8 cellular contexts compared by ENCODE assay signal in genomic region chr6:39088331-39088730, GRCh38. TPM values are rescaled to one million over a fixed set of nuclear protein-coding genes. Genes with fewer than 3 reads are reported as not detected.
DNase-seq lines count a peak whose midpoint lies in the region; ATAC-seq and TF ChIP-seq lines count a peak whose summit lies in the region.

No MANE protein-coding gene starts in this region.

- no peak overlapping the region for H3K27ac ChIP-seq in SK-N-SH (ENCODE audit: low read depth in 2 of 2, low read length in 1 of 2)

- intact Hi-C loops in Right ventricle myocardium superior (cut with DNase I) = loop anchor here (10.0 kb wide), 2 partner anchors 114 to 206 kb away; no protein-coding TSS in a partner anchor
- intact Hi-C loops in cardiac septum (cut with DNase I) = loop anchor here (2.0 kb wide), 1 partner anchor 214 kb away; no protein-coding TSS in a partner anchor

- H3K79me2 ChIP-seq in SK-N-SH (ENCODE audit: insufficient read depth) = no peaks in the 10 kb centered on the region

- no peak overlapping the region for H3K4me2 ChIP-seq in SK-N-SH

- H2AFZ ChIP-seq in SK-N-SH (ENCODE audit: low read depth) = no peak overlapping the region

- H3K4me1 ChIP-seq in SK-N-SH (ENCODE audit: control insufficient read depth in 1 of 2, insufficient read depth in 2 of 2, low read depth in 1 of 2, low read length in 1 of 2) = peaks cover 0 to 10% of the 10 kb centered on the region in 2 experiments; a peak in 1 of 4 replicates

- POLR2A ChIA-PET in SK-N-SH (lab: Yijun Ruan, JAX) = interaction anchor here (1.4 kb wide), 1 partner anchor 14 kb away, joined by 3 read pairs; no protein-coding TSS in a partner anchor

- no peaks in the 10 kb centered on the region for H3F3A ChIP-seq in SK-N-SH (replicated peaks; ENCODE audit: insufficient read depth)

- TF ChIP-seq EP300 in SK-N-SH (IDR thresholded peaks at IDR 0.05; ENCODE audit: borderline replicate concordance in 1 of 2, low read depth in 1 of 2, low read length in 1 of 2) = no peak

- H3K9ac ChIP-seq in SK-N-SH = no peak overlapping the region

- H3K9me3 ChIP-seq in SK-N-SH = no peaks in the 10 kb centered on the region

- no peaks in the 10 kb centered on the region for H3K36me3 Mint-ChIP-seq in glutamatergic neuron (ENCODE audit: unreplicated experiment)

- peak; percentile 82 for ATAC-seq in Right ventricle myocardium superior (ENCODE audit: poor library complexity)
- ATAC-seq in HG03521 (IDR thresholded peaks at IDR 0.05; ENCODE audit: unreplicated experiment) = no peak
- no peak for ATAC-seq in GM19328 (IDR thresholded peaks at IDR 0.05; ENCODE audit: unreplicated experiment)
- no peak for ATAC-seq in GM19397 (IDR thresholded peaks at IDR 0.05; ENCODE audit: unreplicated experiment)

- H3K4me1 Mint-ChIP-seq in glutamatergic neuron (ENCODE audit: low read depth, unreplicated experiment) = peaks cover 16% of the 10 kb centered on the region

- TF ChIP-seq RAD21 in SK-N-SH (IDR thresholded peaks at IDR 0.05; ENCODE audit: low read length) = peak; percentile 27

- TF ChIP-seq CTCF in SK-N-SH (IDR thresholded peaks at IDR 0.05) (peak; percentile 29), glutamatergic neuron (IDR thresholded peaks at IDR 0.05; ENCODE audit: partially characterized antibody, unreplicated experiment) (peak; percentile 48)

- H3K9me2 ChIP-seq in SK-N-SH = no peaks in the 10 kb centered on the region

- DNase-seq in Right ventricle myocardium superior (no peak), cardiac septum (ENCODE audit: low spot score) (no peak), SK-N-SH (no peak), glutamatergic neuron (no peak), renal cortical epithelial cell (ENCODE audit: low read depth) (peak; percentile 75)

- no peaks in the 10 kb centered on the region for H3K27me3 ChIP-seq in SK-N-SH (ENCODE audit: insufficient read depth)

- H3K4me3 Mint-ChIP-seq in glutamatergic neuron (ENCODE audit: unreplicated experiment) = no peak overlapping the region

- peaks cover 3% of the 10 kb centered on the region for H3K9me3 Mint-ChIP-seq in glutamatergic neuron (ENCODE audit: unreplicated experiment)

- H3K4me3 ChIP-seq in SK-N-SH (ENCODE audit: low read depth in 2 of 2, low read length in 1 of 2) = no peak overlapping the region

- no peaks in the 10 kb centered on the region for H4K20me1 ChIP-seq in SK-N-SH (ENCODE audit: insufficient read depth)

- no peak overlapping the region for H3K27ac Mint-ChIP-seq in glutamatergic neuron (ENCODE audit: unreplicated experiment)

- H3K27me3 Mint-ChIP-seq in glutamatergic neuron (ENCODE audit: unreplicated experiment) = peaks cover 3% of the 10 kb centered on the region

- no peaks in the 10 kb centered on the region for H3K36me3 ChIP-seq in SK-N-SH (replicated peaks in 1 of 2; ENCODE audit: control insufficient read depth in 1 of 2, insufficient read depth in 2 of 2, low read length in 1 of 2)

- WGBS in SK-N-SH (ENCODE audit: low lambda C conversion rate) = 41% methylated on average over 4 of the region's 4 CpGs

- CTCF ChIA-PET in SK-N-SH (lab: Yijun Ruan, JAX) = interaction anchor here (1.2 to 6.6 kb wide), 6 partner anchors 10 to 216 kb away, joined by 3 to 52 read pairs (median 7); no protein-coding TSS in a partner anchor

TF ChIP-seq in SK-N-SH, 30 proteins besides CTCF, POLR2A, EP300 and RAD21:
- TF ChIP-seq, protein P1, sequence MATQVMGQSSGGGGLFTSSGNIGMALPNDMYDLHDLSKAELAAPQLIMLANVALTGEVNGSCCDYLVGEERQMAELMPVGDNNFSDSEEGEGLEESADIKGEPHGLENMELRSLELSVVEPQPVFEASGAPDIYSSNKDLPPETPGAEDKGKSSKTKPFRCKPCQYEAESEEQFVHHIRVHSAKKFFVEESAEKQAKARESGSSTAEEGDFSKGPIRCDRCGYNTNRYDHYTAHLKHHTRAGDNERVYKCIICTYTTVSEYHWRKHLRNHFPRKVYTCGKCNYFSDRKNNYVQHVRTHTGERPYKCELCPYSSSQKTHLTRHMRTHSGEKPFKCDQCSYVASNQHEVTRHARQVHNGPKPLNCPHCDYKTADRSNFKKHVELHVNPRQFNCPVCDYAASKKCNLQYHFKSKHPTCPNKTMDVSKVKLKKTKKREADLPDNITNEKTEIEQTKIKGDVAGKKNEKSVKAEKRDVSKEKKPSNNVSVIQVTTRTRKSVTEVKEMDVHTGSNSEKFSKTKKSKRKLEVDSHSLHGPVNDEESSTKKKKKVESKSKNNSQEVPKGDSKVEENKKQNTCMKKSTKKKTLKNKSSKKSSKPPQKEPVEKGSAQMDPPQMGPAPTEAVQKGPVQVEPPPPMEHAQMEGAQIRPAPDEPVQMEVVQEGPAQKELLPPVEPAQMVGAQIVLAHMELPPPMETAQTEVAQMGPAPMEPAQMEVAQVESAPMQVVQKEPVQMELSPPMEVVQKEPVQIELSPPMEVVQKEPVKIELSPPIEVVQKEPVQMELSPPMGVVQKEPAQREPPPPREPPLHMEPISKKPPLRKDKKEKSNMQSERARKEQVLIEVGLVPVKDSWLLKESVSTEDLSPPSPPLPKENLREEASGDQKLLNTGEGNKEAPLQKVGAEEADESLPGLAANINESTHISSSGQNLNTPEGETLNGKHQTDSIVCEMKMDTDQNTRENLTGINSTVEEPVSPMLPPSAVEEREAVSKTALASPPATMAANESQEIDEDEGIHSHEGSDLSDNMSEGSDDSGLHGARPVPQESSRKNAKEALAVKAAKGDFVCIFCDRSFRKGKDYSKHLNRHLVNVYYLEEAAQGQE (IDR thresholded peaks at IDR 0.05; ENCODE audit: low read depth, low read length) = peak; percentile 91
- no peak for TF ChIP-seq SMC3 (IDR thresholded peaks at IDR 0.05; ENCODE audit: low read depth, low read length)

RNA-seq across cellular contexts. Expression of gene SAYSD1, which starts 26.7 kb away (rescaled TPM):
- 10.9 TPM for total RNA-seq in Right ventricle myocardium superior
- 6.7 TPM for total RNA-seq in cardiac septum
- 6.1 and 7.2 TPM in 2 replicates for polyA plus RNA-seq in SK-N-SH (2012; rRNA removed)
- 8.2 TPM in 2 replicates for polyA plus RNA-seq in SK-N-SH (2012; cell fraction: cytosol; rRNA removed)
- polyA plus RNA-seq in SK-N-SH (2012; cell fraction: nucleus; rRNA removed) = 4.6 and 5.9 TPM in 2 replicates
- 18.4 TPM for total RNA-seq in glutamatergic neuron (ENCODE audit: unreplicated experiment)
- total RNA-seq in renal cortical epithelial cell = 15.5 and 19.0 TPM in 2 replicates

RNA-seq across cellular contexts. Expression of gene GLP1R, which starts 39.8 kb away (rescaled TPM):
- total RNA-seq in Right ventricle myocardium superior (6.5 TPM), cardiac septum (0.08 TPM), glutamatergic neuron (ENCODE audit: unreplicated experiment) (not detected), renal cortical epithelial cell (not detected in 2 replicates)
- polyA plus RNA-seq in SK-N-SH (2012; rRNA removed) = not detected in 2 replicates
- polyA plus RNA-seq in SK-N-SH (2012; cell fraction: cytosol; rRNA removed) = 0.04 TPM in 1 of 2 replicates, not detected in the other
- polyA plus RNA-seq in SK-N-SH (2012; cell fraction: nucleus; rRNA removed) = 0.05 TPM in 1 of 2 replicates, not detected in the other
